Comparison of ENCODE assay signal across 8 cellular contexts in genomic region chr2:74414475-74414874, GRCh38. TPM values are rescaled to one million over a fixed set of nuclear protein-coding genes. Genes with fewer than 3 reads are reported as not detected.
DNase-seq lines count a peak whose midpoint lies in the region; ATAC-seq and TF ChIP-seq lines count a peak whose summit lies in the region.

No MANE protein-coding gene starts in this region.

- peak overlapping the region; percentile 43 for H3K4me3 ChIP-seq in astrocyte of the spinal cord (ENCODE audit: low read depth, low read length)

- H3K9me3 Mint-ChIP-seq in immature natural killer cell (peaks cover 0 to 2% (median 0%) of the 10 kb centered on the region in 6 donors), mesothelial cell of epicardium (no peaks in the 10 kb centered on the region)
- no peaks in the 10 kb centered on the region for H3K9me3 Mint-ChIP-seq in stimulated activated memory B cell treated with anti-CD40 and anti-IgM and Interleukin-4, amounts not matched to agents 10 μg/mL and 1 μg/mL and 100 μg/mL, for 72 hours

- H3K36me3 Mint-ChIP-seq in immature natural killer cell (no peaks in the 10 kb centered on the region), mesothelial cell of epicardium (no peaks in the 10 kb centered on the region)
- no peaks in the 10 kb centered on the region for H3K36me3 Mint-ChIP-seq in stimulated activated memory B cell treated with anti-CD40 and anti-IgM and Interleukin-4, amounts not matched to agents 10 μg/mL and 1 μg/mL and 100 μg/mL, for 72 hours

- H3K4me1 Mint-ChIP-seq in immature natural killer cell, result peaks cover 0 to 19% of the 10 kb centered on the region in 2 donors
- peaks cover 39% of the 10 kb centered on the region for H3K4me1 Mint-ChIP-seq in stimulated activated memory B cell treated with anti-CD40 and anti-IgM and Interleukin-4, amounts not matched to agents 10 μg/mL and 1 μg/mL and 100 μg/mL, for 72 hours
- peaks cover 12% of the 10 kb centered on the region for H3K4me1 Mint-ChIP-seq in mesothelial cell of epicardium

- DNase-seq in NCI-H1105 treated with DMSO at 0.1 percent for 48 hours (lab: John Stamatoyannopoulos, UW) (peak; percentile 31), NCI-H1105 (lab: John Stamatoyannopoulos, UW) (no peak), astrocyte of the spinal cord (ENCODE audit: low read depth, low spot score) (no peak), immature natural killer cell (no peak), mesothelial cell of epicardium (ENCODE audit: low spot score in 2 of 2, unreplicated experiment in 2 of 2) (no peak)
- no peak for DNase-seq in stimulated activated naive CD4-positive, alpha-beta T cell treated with Interleukin-2 at 50 U/mL for 16 hours (lab: John Stamatoyannopoulos, UW)

- H3K27me3 Mint-ChIP-seq in immature natural killer cell (ENCODE audit: low read depth in 3 of 3) (peaks cover 0 to 3% (median 3%) of the 10 kb centered on the region in 3 donors), mesothelial cell of epicardium (ENCODE audit: low read depth) (peaks cover 4% of the 10 kb centered on the region)
- no peaks in the 10 kb centered on the region for H3K27me3 Mint-ChIP-seq in stimulated activated memory B cell treated with anti-CD40 and anti-IgM and Interleukin-4, amounts not matched to agents 10 μg/mL and 1 μg/mL and 100 μg/mL, for 72 hours

- in situ Hi-C loops in astrocyte of the spinal cord (cut with HindIII; ENCODE audit: low sequenced_read_pairs), result no loop called here

- no peak for ATAC-seq in stimulated activated memory B cell treated with anti-CD40 and anti-IgM and Interleukin-4, amounts not matched to agents 10 μg/mL and 1 μg/mL and 100 μg/mL, for 72 hours
- ATAC-seq in HG03342 (IDR thresholded peaks at IDR 0.05; ENCODE audit: unreplicated experiment), result no peak

- peak overlapping the region; percentile 25 to 81 (median 52) for H3K4me3 Mint-ChIP-seq in immature natural killer cell
- peak overlapping the region; percentile 78 for H3K4me3 Mint-ChIP-seq in stimulated activated memory B cell treated with anti-CD40 and anti-IgM and Interleukin-4, amounts not matched to agents 10 μg/mL and 1 μg/mL and 100 μg/mL, for 72 hours
- H3K4me3 Mint-ChIP-seq in mesothelial cell of epicardium, result no peak overlapping the region

- TF ChIP-seq CTCF in astrocyte of the spinal cord (IDR thresholded peaks at IDR 0.05; ENCODE audit: low read depth, low read length), result no peak
- TF ChIP-seq CTCF in mesothelial cell of epicardium (IDR thresholded peaks at IDR 0.05; ENCODE audit: unreplicated experiment), result no peak

- H3K27ac Mint-ChIP-seq in immature natural killer cell, result no peak overlapping the region
- H3K27ac Mint-ChIP-seq in stimulated activated memory B cell treated with anti-CD40 and anti-IgM and Interleukin-4, amounts not matched to agents 10 μg/mL and 1 μg/mL and 100 μg/mL, for 72 hours, result peak overlapping the region; percentile 11
- H3K27ac Mint-ChIP-seq in mesothelial cell of epicardium, result no peak overlapping the region

RNA-seq across cellular contexts. Expression of gene C2orf81, which starts 6.9 kb away (rescaled TPM):
- 1 to 10 TPM in 2 of 3 donors, not detected in 1; 1.6 TPM for polyA plus RNA-seq in immature natural killer cell
- total RNA-seq in mesothelial cell of epicardium, result 4.7 to 8.8 TPM (median 6.0 TPM) in 3 replicates

RNA-seq across cellular contexts. Expression of gene WDR54, which starts 7.1 kb away (rescaled TPM):
- 10 to 100 TPM; 38.0 to 94.8 (median 47.7) TPM for polyA plus RNA-seq in immature natural killer cell
- total RNA-seq in mesothelial cell of epicardium, result 20.2 to 25.0 TPM (median 23.7 TPM) in 3 replicates

RNA-seq across cellular contexts. Expression of gene RTKN, which starts 27.3 kb away (rescaled TPM):
- polyA plus RNA-seq in immature natural killer cell, result 10 to 100 TPM in 1 of 3 donors, 1 to 10 TPM in 2; 5.8 to 10.8 (median 8.4) TPM
- total RNA-seq in mesothelial cell of epicardium, result 85.0 to 88.9 TPM (median 86.4 TPM) in 3 replicates

RNA-seq across cellular contexts. Expression of gene DCTN1, which starts 34.4 kb away (rescaled TPM):
- 100 to 1,000 TPM in 1 of 3 donors, 10 to 100 TPM in 2; 38.0 to 106 (median 50.9) TPM for polyA plus RNA-seq in immature natural killer cell
- total RNA-seq in mesothelial cell of epicardium, result 125 to 136 TPM (median 132 TPM) in 3 replicates

RNA-seq across cellular contexts. Expression of gene INO80B, which starts 40.4 kb away (rescaled TPM):
- 10 to 100 TPM in 1 of 3 donors, 1 to 10 TPM in 2; 3.9 to 11.1 (median 9.3) TPM for polyA plus RNA-seq in immature natural killer cell
- 42.9 to 48.1 TPM (median 45.3 TPM) in 3 replicates for total RNA-seq in mesothelial cell of epicardium
